1 cellular context compared by ENCODE assay signal in the genomic region with DNA sequence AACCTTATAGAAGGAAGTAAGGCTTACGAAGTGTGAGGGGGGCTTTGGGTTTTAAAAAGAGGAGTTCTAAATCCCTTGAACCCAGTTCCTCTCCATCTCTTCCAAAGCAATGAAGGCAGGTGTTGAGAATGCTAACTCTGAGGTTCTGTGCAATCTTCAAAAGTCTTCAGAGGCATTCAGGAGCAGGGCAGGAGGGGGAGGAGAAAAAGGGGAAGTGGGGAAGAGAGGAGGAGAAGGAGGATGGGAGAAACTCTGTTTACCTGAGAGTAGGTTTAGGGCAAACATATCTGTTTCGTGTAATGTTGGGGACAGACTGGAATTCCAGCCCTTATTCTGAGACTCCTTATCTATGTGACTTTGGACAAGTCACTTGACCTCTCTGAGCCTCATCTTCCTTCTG.
TF ChIP-seq lines count a peak whose summit lies in the region.

No MANE protein-coding gene starts in this region.

TF ChIP-seq in H1, 55 proteins besides CTCF, POLR2A, EP300 and RAD21 (continued from another document):
- no peak for TF ChIP-seq JUN (IDR thresholded peaks at IDR 0.05; ENCODE audit: low read depth, low read length)
- TF ChIP-seq, protein P1, sequence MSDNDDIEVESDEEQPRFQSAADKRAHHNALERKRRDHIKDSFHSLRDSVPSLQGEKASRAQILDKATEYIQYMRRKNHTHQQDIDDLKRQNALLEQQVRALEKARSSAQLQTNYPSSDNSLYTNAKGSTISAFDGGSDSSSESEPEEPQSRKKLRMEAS (IDR thresholded peaks at IDR 0.05) = no peak
- TF ChIP-seq SP2 (IDR thresholded peaks at IDR 0.05; ENCODE audit: low read length) = no peak
- TF ChIP-seq PHF8 (conservative IDR thresholded peaks at IDR 0.05; ENCODE audit: low read depth, low read length) = no peak
- TF ChIP-seq TBP (IDR thresholded peaks at IDR 0.05; ENCODE audit: low read depth, low read length) = no peak
- TF ChIP-seq NRF1 (IDR thresholded peaks at IDR 0.05; ENCODE audit: low read depth, low read length) = no peak
- TF ChIP-seq, protein P2, sequence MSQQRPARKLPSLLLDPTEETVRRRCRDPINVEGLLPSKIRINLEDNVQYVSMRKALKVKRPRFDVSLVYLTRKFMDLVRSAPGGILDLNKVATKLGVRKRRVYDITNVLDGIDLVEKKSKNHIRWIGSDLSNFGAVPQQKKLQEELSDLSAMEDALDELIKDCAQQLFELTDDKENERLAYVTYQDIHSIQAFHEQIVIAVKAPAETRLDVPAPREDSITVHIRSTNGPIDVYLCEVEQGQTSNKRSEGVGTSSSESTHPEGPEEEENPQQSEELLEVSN (IDR thresholded peaks at IDR 0.05) = no peak
- no peak for TF ChIP-seq KDM5A (IDR thresholded peaks at IDR 0.05; ENCODE audit: low read length)
- TF ChIP-seq, protein P3, sequence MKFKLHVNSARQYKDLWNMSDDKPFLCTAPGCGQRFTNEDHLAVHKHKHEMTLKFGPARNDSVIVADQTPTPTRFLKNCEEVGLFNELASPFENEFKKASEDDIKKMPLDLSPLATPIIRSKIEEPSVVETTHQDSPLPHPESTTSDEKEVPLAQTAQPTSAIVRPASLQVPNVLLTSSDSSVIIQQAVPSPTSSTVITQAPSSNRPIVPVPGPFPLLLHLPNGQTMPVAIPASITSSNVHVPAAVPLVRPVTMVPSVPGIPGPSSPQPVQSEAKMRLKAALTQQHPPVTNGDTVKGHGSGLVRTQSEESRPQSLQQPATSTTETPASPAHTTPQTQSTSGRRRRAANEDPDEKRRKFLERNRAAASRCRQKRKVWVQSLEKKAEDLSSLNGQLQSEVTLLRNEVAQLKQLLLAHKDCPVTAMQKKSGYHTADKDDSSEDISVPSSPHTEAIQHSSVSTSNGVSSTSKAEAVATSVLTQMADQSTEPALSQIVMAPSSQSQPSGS (IDR thresholded peaks at IDR 0.05; ENCODE audit: low read length) = no peak
- no peak for TF ChIP-seq CBX5 (IDR thresholded peaks at IDR 0.05; ENCODE audit: low read depth, low read length)
- TF ChIP-seq SIN3A (conservative IDR thresholded peaks at IDR 0.05 in 1 of 2, IDR thresholded peaks at IDR 0.05 in 1 of 2; ENCODE audit: low read depth in 1 of 2, low read length in 2 of 2) = no peak
- TF ChIP-seq HDAC6 (IDR thresholded peaks at IDR 0.05; ENCODE audit: low read depth, low read length) = no peak
- no peak for TF ChIP-seq BACH1 (IDR thresholded peaks at IDR 0.05; ENCODE audit: low read length)
